Comparison of ENCODE assay signal across 16 cellular contexts in the genomic region with DNA sequence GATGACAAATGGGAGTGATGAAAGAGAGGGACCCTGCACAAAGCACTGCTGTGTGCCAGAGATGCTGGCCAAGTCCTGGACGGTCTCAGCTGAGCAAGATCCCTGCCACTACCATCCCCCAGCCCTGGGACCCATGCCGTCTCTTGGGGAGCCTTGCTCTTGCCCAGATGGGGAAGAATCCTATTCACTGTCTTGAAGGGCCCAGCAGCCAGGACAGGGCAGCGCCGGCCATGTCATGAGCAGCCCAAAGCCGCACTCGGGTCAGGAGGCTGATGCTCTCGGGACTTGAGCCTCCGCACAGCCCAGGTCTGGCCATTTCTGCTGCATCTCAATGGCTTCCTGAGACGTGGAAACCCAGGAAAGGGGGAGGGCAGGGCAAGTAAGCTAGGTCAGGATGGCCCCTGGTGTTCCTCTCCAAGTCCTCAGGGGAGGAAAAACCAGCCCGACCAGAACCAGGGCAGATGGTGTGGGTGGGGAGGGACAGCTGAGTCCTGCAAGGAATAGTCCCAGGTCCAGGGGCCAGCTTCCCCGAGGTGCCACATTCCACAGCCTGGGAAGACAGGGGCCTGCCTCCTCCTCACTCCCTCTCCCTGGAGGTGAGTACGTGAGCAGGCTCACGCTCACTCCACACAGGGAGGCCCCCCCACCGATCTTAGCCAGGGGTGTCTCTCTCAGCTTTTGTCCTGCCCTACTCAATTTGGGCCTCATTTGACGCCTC. TPM values are rescaled to one million over a fixed set of nuclear protein-coding genes. Genes with fewer than 3 reads are reported as not detected.
DNase-seq lines count a peak whose midpoint lies in the region; ATAC-seq, FAIRE-seq and TF ChIP-seq lines count a peak whose summit lies in the region.
"Had no signal": no experiment of that assay in that cellular context is flagged by ENCODE, and none has a peak within 500 bp of the region (broad histone marks: within the 10 kb centered on the region; RNA-seq: fewer than 3 reads in every experiment).

No MANE protein-coding gene starts in this region.

- TF ChIP-seq CTCF in GM23338 (conservative IDR thresholded peaks at IDR 0.05; ENCODE audit: low read depth in 2 of 2) (no peak), endodermal cell (conservative IDR thresholded peaks at IDR 0.05) (no peak), osteoblast (IDR thresholded peaks at IDR 0.05; ENCODE audit: extremely low read depth, low read depth, low read length) (no peak)

- H2AFZ ChIP-seq in GM23338: no peak overlapping the region
- no peak overlapping the region for H2AFZ ChIP-seq in osteoblast (ENCODE audit: low read length)

- no peak overlapping the region for H3K4me2 ChIP-seq in GM23338
- H3K4me2 ChIP-seq in osteoblast (ENCODE audit: insufficient read depth, low read length): no peak overlapping the region

- H4K20me1 ChIP-seq in GM23338 (replicated peaks; ENCODE audit: insufficient read depth): no peaks in the 10 kb centered on the region
- H4K20me1 ChIP-seq in osteoblast (ENCODE audit: insufficient read depth, low read length): no peaks in the 10 kb centered on the region

- H3K4me1 Mint-ChIP-seq in GM23338 (peaks cover 37% of the 10 kb centered on the region), endodermal cell (peaks cover 80% of the 10 kb centered on the region)

- H3K36me3 Mint-ChIP-seq in GM23338 (ENCODE audit: low read depth) (no peaks in the 10 kb centered on the region), endodermal cell (ENCODE audit: low read depth) (no peaks in the 10 kb centered on the region)

- H3K9me3 Mint-ChIP-seq in GM23338 (no peaks in the 10 kb centered on the region), endodermal cell (no peaks in the 10 kb centered on the region)

- no peak for FAIRE-seq in RCC 7860 (lab: Jason Lieb, UNC)
- FAIRE-seq: keratinocyte had no signal

- no peak overlapping the region for H3K9ac ChIP-seq in endodermal cell (ENCODE audit: extremely low read depth, low read length, poor library complexity, severe bottlenecking)

- H3K4me1 ChIP-seq in GM23338 (ENCODE audit: insufficient read depth) (peaks cover 4% of the 10 kb centered on the region; the same call in 1 of the 2 replicates), endodermal cell (ENCODE audit: control insufficient read depth, insufficient read depth, low read length) (peaks cover 24% of the 10 kb centered on the region), osteoblast (ENCODE audit: insufficient read depth, low read length) (peaks cover 22% of the 10 kb centered on the region)

- ATAC-seq in GM23338: peak; percentile 48
- ATAC-seq in left lobe of liver: no peak

- DNase-seq in GM23338 (ENCODE audit: low spot score): no peak
- peak; percentile 95 for DNase-seq in endodermal cell
- peak; percentile 31 for DNase-seq in osteoblast (ENCODE audit: insufficient read length, low spot score, missing footprints)
- no peak for DNase-seq in GDM1 (lab: John Stamatoyannopoulos, UW)
- no peak for DNase-seq in RCC 7860 (ENCODE audit: low spot score)
- DNase-seq in left lobe of liver (ENCODE audit: low spot score): no peak
- DNase-seq: activated CD4-positive, alpha-beta T cell treated with anti-CD3 and anti-CD28 coated beads, Interleukin-2, amount 50 U/mL, for 4 hours; activated T-cell treated with anti-CD3 and anti-CD28 coated beads, Interleukin-2, amount 50 U/mL, for 48 hours; DMS 273 treated with DMSO at 0.1 percent for 48 hours; NCI-H82; Right ventricle myocardium superior had no signal

- no peak overlapping the region for H3K4me3 ChIP-seq in GM23338
- no peak overlapping the region for H3K4me3 ChIP-seq in endodermal cell (ENCODE audit: low read length)
- H3K4me3 ChIP-seq in osteoblast (ENCODE audit: insufficient read depth, low read length): no peak overlapping the region
- H3K4me3 ChIP-seq: suprapubic skin had no signal

- no peaks in the 10 kb centered on the region for H3K27me3 ChIP-seq in GM23338 (ENCODE audit: insufficient read depth)
- no peaks in the 10 kb centered on the region for H3K27me3 ChIP-seq in endodermal cell (ENCODE audit: control insufficient read depth, insufficient read depth, low read length, poor library complexity, severe bottlenecking)
- no peaks in the 10 kb centered on the region for H3K27me3 ChIP-seq in osteoblast (ENCODE audit: insufficient read depth, low read length)

- H3K4me3 Mint-ChIP-seq in GM23338 (no peak overlapping the region), endodermal cell (no peak overlapping the region)

- no peaks in the 10 kb centered on the region for H3K9me2 ChIP-seq in GM23338 (ENCODE audit: insufficient read depth)

- H3K79me2 ChIP-seq in GM23338 (replicated peaks; ENCODE audit: insufficient read depth): no peaks in the 10 kb centered on the region
- no peaks in the 10 kb centered on the region for H3K79me2 ChIP-seq in osteoblast (ENCODE audit: insufficient read depth, low read length)

- H3K27ac Mint-ChIP-seq in GM23338 (no peak overlapping the region), endodermal cell (no peak overlapping the region)

- no peak overlapping the region for H3K27ac ChIP-seq in GM23338 (ENCODE audit: low read depth)
- no peak overlapping the region for H3K27ac ChIP-seq in endodermal cell (ENCODE audit: low read depth, low read length)
- H3K27ac ChIP-seq in osteoblast (ENCODE audit: low read depth, low read length): no peak overlapping the region
- H3K27ac ChIP-seq: suprapubic skin had no signal

- H3K36me3 ChIP-seq in GM23338 (ENCODE audit: insufficient read depth) (no peaks in the 10 kb centered on the region), endodermal cell (ENCODE audit: control insufficient read depth, insufficient read depth, low read length) (no peaks in the 10 kb centered on the region), osteoblast (ENCODE audit: insufficient read depth, low read length) (no peaks in the 10 kb centered on the region)
- H3K36me3 ChIP-seq: suprapubic skin had no signal

- H3K27me3 Mint-ChIP-seq in GM23338 (ENCODE audit: insufficient read depth, low read depth, poor library complexity) (peaks cover 11% of the 10 kb centered on the region), endodermal cell (ENCODE audit: insufficient read depth) (no peaks in the 10 kb centered on the region)

- WGBS in endodermal cell (ENCODE audit: insufficient coverage in 1 of 2, insufficient read length in 1 of 2), 2 experiments: 75 to 89% methylated on average over 8 to 15 of the region's 15 CpGs

- H3F3A ChIP-seq in GM23338 (replicated peaks; ENCODE audit: low read depth): no peaks in the 10 kb centered on the region

- H3K9me3 ChIP-seq in endodermal cell (ENCODE audit: control insufficient read depth, low read length) (no peaks in the 10 kb centered on the region), osteoblast (ENCODE audit: low read depth, low read length) (no peaks in the 10 kb centered on the region)
- H3K9me3 ChIP-seq: suprapubic skin had no signal

RNA-seq across cellular contexts. Expression of gene KRT19, which starts 7.8 kb away (rescaled TPM):
- 109 and 134 TPM in 2 replicates for total RNA-seq in GM23338 (2014; rRNA removed; shearing (Covaris generic))
- polyA plus RNA-seq in GM23338 (2016; fragmentation: Nextera tagmentation; extraction: Ambion mirVana): 105 and 112 TPM in 2 replicates
- total RNA-seq in endodermal cell (1,000 to 10,000 TPM in 1 of 2 donors, 100 to 1,000 TPM in 1; 750 to 1,012 TPM), osteoblast (68.8 and 69.0 TPM in 2 replicates), left lobe of liver (5.7 TPM)
- polyA plus RNA-seq in endodermal cell (2013, experiment 1 of 2): 178 TPM
- polyA plus RNA-seq in endodermal cell (2013, experiment 2 of 2): 191 TPM
- total RNA-seq: myocyte had no signal

RNA-seq across cellular contexts. Expression of gene KRT15, which starts 17.2 kb away (rescaled TPM):
- total RNA-seq in GM23338 (2014; rRNA removed; shearing (Covaris generic)): 0.03 and 1.2 TPM in 2 replicates
- not detected in 2 replicates for polyA plus RNA-seq in GM23338 (2016; fragmentation: Nextera tagmentation; extraction: Ambion mirVana)
- 1 to 10 TPM in 1 of 2 donors, under 1 TPM in 1; 0.95 to 1.2 TPM for total RNA-seq in endodermal cell
- not detected for polyA plus RNA-seq in endodermal cell (2013, experiment 1 of 2)
- not detected for polyA plus RNA-seq in endodermal cell (2013, experiment 2 of 2)
- 0.59 and 0.72 TPM in 2 replicates for total RNA-seq in osteoblast
- 0.15 TPM for total RNA-seq in left lobe of liver
- total RNA-seq: myocyte, Right ventricle myocardium superior had no signal

RNA-seq across cellular contexts. Expression of gene KRT13, which starts 30.5 kb away (rescaled TPM):
- not detected in 2 replicates for total RNA-seq in GM23338 (2014; rRNA removed; shearing (Covaris generic))
- not detected in 2 replicates for polyA plus RNA-seq in GM23338 (2016; fragmentation: Nextera tagmentation; extraction: Ambion mirVana)
- total RNA-seq in endodermal cell (not detected), osteoblast (not detected in 2 replicates), left lobe of liver (not detected)
- not detected for polyA plus RNA-seq in endodermal cell (2013, experiment 1 of 2)
- not detected for polyA plus RNA-seq in endodermal cell (2013, experiment 2 of 2)
- total RNA-seq: glomerular endothelial cell, myocyte, Right ventricle myocardium superior had no signal

RNA-seq across cellular contexts. Expression of gene KRT9, which starts 35.9 kb away (rescaled TPM):
- not detected in 2 replicates for total RNA-seq in GM23338 (2014; rRNA removed; shearing (Covaris generic))
- not detected in 2 replicates for polyA plus RNA-seq in GM23338 (2016; fragmentation: Nextera tagmentation; extraction: Ambion mirVana)
- total RNA-seq in endodermal cell (not detected), osteoblast (not detected in 2 replicates), left lobe of liver (not detected)
- not detected for polyA plus RNA-seq in endodermal cell (2013, experiment 1 of 2)
- polyA plus RNA-seq in endodermal cell (2013, experiment 2 of 2): not detected
- total RNA-seq: epithelial cell of proximal tubule, glomerular endothelial cell, myocyte, Right ventricle myocardium superior had no signal

RNA-seq across cellular contexts. Expression of gene KRT36, which starts 46.2 kb away (rescaled TPM):
- not detected in 2 replicates for total RNA-seq in GM23338 (2014; rRNA removed; shearing (Covaris generic))
- polyA plus RNA-seq in GM23338 (2016; fragmentation: Nextera tagmentation; extraction: Ambion mirVana): not detected in 2 replicates
- total RNA-seq in endodermal cell (not detected), osteoblast (0.36 TPM in 1 of 2 replicates, not detected in the other), left lobe of liver (not detected)
- polyA plus RNA-seq in endodermal cell (2013, experiment 1 of 2): not detected
- polyA plus RNA-seq in endodermal cell (2013, experiment 2 of 2): not detected
- total RNA-seq: epithelial cell of proximal tubule, glomerular endothelial cell, myocyte, Right ventricle myocardium superior had no signal
- polyA plus RNA-seq: keratinocyte had no signal

Comparison
In these comparisons a context has a peak if more than half of its experiments do, and no peak if none do; other contexts are left out.
1. DNase-seq: peak in endodermal cell (single experiment) and osteoblast (single experiment); none in GM23338 (single experiment), GDM1 (single experiment), RCC 7860 (single experiment) and left lobe of liver (single experiment).
2. RNA of gene KRT19, which starts 7.8 kb away (total RNA-seq): 750 to 1,012 TPM in endodermal cell, 109 to 134 TPM in GM23338 and 68.8 to 69.0 TPM in osteoblast; 5.7 TPM in left lobe of liver (single experiment); every median in the first group is over 10 times any median in the second.